ENCODE assay signal across 8 cellular contexts in the genomic region with DNA sequence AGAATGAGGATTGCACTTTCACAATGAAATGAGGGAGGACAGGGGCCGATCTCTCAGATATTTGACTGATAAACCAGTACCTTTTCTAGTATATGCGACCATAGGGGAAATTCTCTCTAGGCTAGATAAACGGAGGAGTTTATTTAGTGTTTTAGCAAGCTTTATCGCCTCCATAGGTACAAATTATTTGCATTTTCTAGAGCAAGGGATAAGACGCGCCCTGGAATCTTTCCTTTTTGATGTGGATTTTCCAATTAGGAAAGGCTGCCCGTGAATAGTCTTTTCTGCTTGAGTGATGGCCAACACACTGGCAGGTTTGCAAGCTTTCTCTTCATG. TPM values are rescaled to one million over a fixed set of nuclear protein-coding genes. Genes with fewer than 3 reads are reported as not detected.
DNase-seq lines count a peak whose midpoint lies in the region; ATAC-seq and TF ChIP-seq lines count a peak whose summit lies in the region.

No MANE protein-coding gene starts in this region.

- WGBS in mammary epithelial cell (ENCODE audit: low coverage, missing lambda C conversion rate) = 41% methylated on average over 7 of the region's 7 CpGs

- no peaks in the 10 kb centered on the region for H3K79me2 ChIP-seq in mammary epithelial cell (ENCODE audit: insufficient read depth, low read length)

- intact Hi-C loops in mammary epithelial cell (cut with micrococcal nuclease) = loop anchor here (1.0 to 2.0 kb wide), 2 partner anchors 91 to 220 kb away; no protein-coding TSS in a partner anchor

- POLR2A ChIA-PET in AG04449 (lab: Yijun Ruan, JAX) = interaction anchor here (1.3 kb wide), 1 partner anchor 10 kb away, joined by 6 read pairs; no protein-coding TSS in a partner anchor

- ATAC-seq in HG03139 (IDR thresholded peaks at IDR 0.05; ENCODE audit: unreplicated experiment) = no peak
- ATAC-seq in GM21786 (IDR thresholded peaks at IDR 0.05; ENCODE audit: unreplicated experiment) = no peak

- H3K36me3 ChIP-seq in mammary epithelial cell (ENCODE audit: insufficient read depth, low read length) = no peaks in the 10 kb centered on the region
- H3K36me3 ChIP-seq in muscle layer of duodenum (ENCODE audit: control insufficient read depth in 1 of 2, insufficient read depth in 2 of 2, low read length in 2 of 2) = no peaks in the 10 kb centered on the region

- H3K4me3 ChIP-seq in AG04449 (ENCODE audit: low read depth, low read length) = peak overlapping the region; percentile 52
- H3K4me3 ChIP-seq in HL-60 (replicated peaks; ENCODE audit: insufficient read depth, low read length) = peak overlapping the region; percentile 92
- H3K4me3 ChIP-seq in mammary epithelial cell (replicated peaks in 1 of 3; ENCODE audit: insufficient read depth in 1 of 3, low read depth in 2 of 3, low read length in 3 of 3) = peak overlapping the region; percentile 37 to 90 (median 88)
- peak overlapping the region; percentile 97 to 99 for H3K4me3 ChIP-seq in muscle layer of duodenum (ENCODE audit: low read depth in 1 of 2, low read length in 2 of 2)

- H3K27me3 ChIP-seq in HL-60 (ENCODE audit: insufficient read depth, poor library complexity, severe bottlenecking) (no peaks in the 10 kb centered on the region), mammary epithelial cell (ENCODE audit: insufficient read depth, low read length) (no peaks in the 10 kb centered on the region), muscle layer of duodenum (ENCODE audit: low read depth, low read length) (no peaks in the 10 kb centered on the region)

- peak overlapping the region; percentile 15 for H3K27ac ChIP-seq in HL-60 (replicated peaks)
- H3K27ac ChIP-seq in mammary epithelial cell (ENCODE audit: insufficient read depth, low read depth, low read length) = no peak overlapping the region
- H3K27ac ChIP-seq in muscle layer of duodenum (ENCODE audit: low read length) = peak overlapping the region; percentile 7

- dilution Hi-C loops in mammary epithelial cell (cut with HindIII; ENCODE audit: low sequenced_read_pairs) = no loop called here

- TF ChIP-seq CTCF in AG04449 (IDR thresholded peaks at IDR 0.05; ENCODE audit: insufficient read depth, low read length, missing control alignments) (no peak), HL-60 (IDR thresholded peaks at IDR 0.05; ENCODE audit: insufficient read depth, low read length) (no peak), mammary epithelial cell (conservative IDR thresholded peaks at IDR 0.05 in 1 of 2, IDR thresholded peaks at IDR 0.05 in 1 of 2; ENCODE audit: extremely low read depth in 1 of 2, insufficient read depth in 1 of 2, low read depth in 1 of 2, low read length in 2 of 2) (no peak)

- H3K9me3 ChIP-seq in mammary epithelial cell (replicated peaks; ENCODE audit: insufficient read depth, low read length) (no peaks in the 10 kb centered on the region), muscle layer of duodenum (ENCODE audit: control insufficient read depth in 1 of 2, low read length in 2 of 2) (no peaks in the 10 kb centered on the region)

- H4K20me1 ChIP-seq in mammary epithelial cell (ENCODE audit: insufficient read depth, low read length) = no peaks in the 10 kb centered on the region

- H3K4me1 ChIP-seq in mammary epithelial cell (ENCODE audit: insufficient read depth, low read length) = peaks cover 8% of the 10 kb centered on the region
- H3K4me1 ChIP-seq in muscle layer of duodenum (ENCODE audit: control insufficient read depth in 1 of 2, insufficient read depth in 2 of 2, low read length in 2 of 2) = peaks cover 0 to 5% of the 10 kb centered on the region in 2 donors

- H2AFZ ChIP-seq in mammary epithelial cell (ENCODE audit: low read depth, low read length) = peak overlapping the region; percentile 100

- in situ Hi-C loops in mammary epithelial cell (cut with MboI; ENCODE audit: low sequenced_read_pairs in 2 of 2) = no loop called here

- H3K4me2 ChIP-seq in mammary epithelial cell (ENCODE audit: insufficient read depth, low read depth, low read length) = peak overlapping the region; percentile 100

- no peak overlapping the region for H3K9ac ChIP-seq in mammary epithelial cell (ENCODE audit: insufficient read depth, low read length)

- no TSS peak for BruUV-seq in mammary epithelial cell (replicated peaks; lab: Mats Ljungman, UMichigan)

- CTCF ChIA-PET in AG04449 (lab: Yijun Ruan, JAX) (interaction anchor here (0.5 to 2.2 kb wide), 5 partner anchors 9 to 336 kb away, joined by 3 to 19 read pairs (median 3); no protein-coding TSS in a partner anchor), mammary epithelial cell (lab: Charles Lee; ENCODE audit: low non-redundant PET) (no interaction called here)

- DNase-seq in AG04449 (ENCODE audit: low read depth, low spot score) (no peak), HL-60 (ENCODE audit: low read depth in 1 of 2, low spot score in 1 of 2) (no peak), mammary epithelial cell (no peak), NCI-H446 (lab: John Stamatoyannopoulos, UW) (no peak)
- DNase-seq in stimulated activated naive CD4-positive, alpha-beta T cell treated with Interleukin-2 at 50 U/mL for 16 hours (lab: John Stamatoyannopoulos, UW) = no peak

RNA-seq across cellular contexts. Expression of a gene that starts 0.4 kb away (rescaled TPM):
- 1 to 10 TPM; 1.9 to 2.8 TPM for total RNA-seq in mammary epithelial cell
- 0.87 TPM for polyA plus RNA-seq in mammary epithelial cell
- not detected for polyA minus RNA-seq in mammary epithelial cell

RNA-seq across cellular contexts. Expression of a gene that starts 10.1 kb away (rescaled TPM):
- total RNA-seq in mammary epithelial cell = 10 to 100 TPM; 15.8 to 24.0 TPM
- polyA plus RNA-seq in mammary epithelial cell = 13.1 TPM
- polyA minus RNA-seq in mammary epithelial cell = 15.9 TPM
